ENCODE assay signal across 15 cellular contexts in genomic region chr6:24891004-24891403, GRCh38. TPM values are rescaled to one million over a fixed set of nuclear protein-coding genes. Genes with fewer than 3 reads are reported as not detected.
DNase-seq lines count a peak whose midpoint lies in the region; ATAC-seq and FAIRE-seq lines count a peak whose summit lies in the region.
"Had no signal": no experiment of that assay in that cellular context is flagged by ENCODE, and none has a peak within 500 bp of the region (broad histone marks: within the 10 kb centered on the region; RNA-seq: fewer than 3 reads in every experiment).

No MANE protein-coding gene starts in this region.

- peak overlapping the region; percentile 71 to 77 for H3K27ac Mint-ChIP-seq in T-cell
- H3K27ac Mint-ChIP-seq in naive thymus-derived CD8-positive, alpha-beta T cell: peak overlapping the region; percentile 56 to 98 (median 93)
- H3K27ac Mint-ChIP-seq: GM23338 had no signal

- H3K9me3 Mint-ChIP-seq in T-cell: no peaks in the 10 kb centered on the region
- no peaks in the 10 kb centered on the region for H3K9me3 Mint-ChIP-seq in naive thymus-derived CD8-positive, alpha-beta T cell
- H3K9me3 Mint-ChIP-seq: GM23338 had no signal

- peak overlapping the region in 2 of 3 donors; percentile 6 to 57 for H3K4me3 Mint-ChIP-seq in T-cell
- peak overlapping the region in 9 of 10 donors; percentile 15 to 73 (median 60) for H3K4me3 Mint-ChIP-seq in naive thymus-derived CD8-positive, alpha-beta T cell
- H3K4me3 Mint-ChIP-seq: GM23338 had no signal

- POLR2A ChIA-PET in T-cell (lab: Charles Lee): interaction anchor here (0.6 to 0.9 kb wide), 5 partner anchors 8 to 176 kb away, joined by 3 to 4 read pairs (median 3); no protein-coding TSS in a partner anchor
- POLR2A ChIA-PET in naive thymus-derived CD8-positive, alpha-beta T cell (lab: Charles Lee): interaction anchor here (0.7 to 1.7 kb wide), 5 partner anchors 9 to 101 kb away, joined by 3 to 5 read pairs (median 4); no protein-coding TSS in a partner anchor

- DNase-seq in NCI-H2171 treated with DMSO at 0.1 percent for 48 hours (lab: John Stamatoyannopoulos, UW) (peak; percentile 14), NCI-H2171 (lab: John Stamatoyannopoulos, UW) (no peak), GM19239 (ENCODE audit: insufficient read length, low spot score) (no peak), T-cell (no peak), COLO668 (lab: John Stamatoyannopoulos, UW; ENCODE audit: unreplicated experiment) (no peak), NOMO-1 treated with dmso at 0.1 percent for 144 hours (lab: John Stamatoyannopoulos, UW; ENCODE audit: unreplicated experiment) (no peak), GM03348 (ENCODE audit: low spot score) (no peak)
- DNase-seq in naive thymus-derived CD8-positive, alpha-beta T cell: no peak
- DNase-seq: activated CD4-positive, alpha-beta T cell treated with anti-CD3 and anti-CD28 coated beads, Interleukin-2, amount 50 U/mL, for 4 hours; DMS153; hypothalamus; lower lobe of right lung; occipital lobe; PC-3 had no signal

- ATAC-seq in T-cell (replicated peaks in 1 of 4): peak in 2 of 4 experiments; percentile 23 to 42
- peak; percentile 39 to 57 for ATAC-seq in naive thymus-derived CD8-positive, alpha-beta T cell
- ATAC-seq: GM23338, lower lobe of right lung, PC-3 had no signal

- H3K36me3 Mint-ChIP-seq in T-cell: peaks cover 48% of the 10 kb centered on the region
- peaks cover 3 to 73% (median 10%) of the 10 kb centered on the region in 3 donors for H3K36me3 Mint-ChIP-seq in naive thymus-derived CD8-positive, alpha-beta T cell

- peak; percentile 78 for FAIRE-seq in GM19239 (lab: Jason Lieb, UNC)

- peaks cover 91 to 93% (median 92%) of the 10 kb centered on the region in 3 donors for H3K4me1 Mint-ChIP-seq in T-cell
- H3K4me1 Mint-ChIP-seq in naive thymus-derived CD8-positive, alpha-beta T cell: peaks cover 38 to 94% (median 88%) of the 10 kb centered on the region in 4 donors

- H3K27me3 Mint-ChIP-seq in T-cell: no peaks in the 10 kb centered on the region
- H3K27me3 Mint-ChIP-seq in naive thymus-derived CD8-positive, alpha-beta T cell: no peaks in the 10 kb centered on the region

- CTCF ChIA-PET in T-cell (lab: Charles Lee): interaction anchor here in 1 of 2 donors (0.9 to 1.3 kb wide), 3 partner anchors 35 to 127 kb away, joined by 4 read pairs; no protein-coding TSS in a partner anchor

RNA-seq across cellular contexts. Expression of gene RIPOR2, which starts 44.8 kb away (rescaled TPM):
- 100 to 1,000 TPM; 381 to 480 (median 441) TPM for total RNA-seq in T-cell
- total RNA-seq in naive thymus-derived CD8-positive, alpha-beta T cell: 100 to 1,000 TPM; 511 to 531 TPM
- 100 to 1,000 TPM; 413 to 542 (median 468) TPM for polyA plus RNA-seq in naive thymus-derived CD8-positive, alpha-beta T cell
